Comparison of ENCODE assay signal across 8 cellular contexts in the genomic region with DNA sequence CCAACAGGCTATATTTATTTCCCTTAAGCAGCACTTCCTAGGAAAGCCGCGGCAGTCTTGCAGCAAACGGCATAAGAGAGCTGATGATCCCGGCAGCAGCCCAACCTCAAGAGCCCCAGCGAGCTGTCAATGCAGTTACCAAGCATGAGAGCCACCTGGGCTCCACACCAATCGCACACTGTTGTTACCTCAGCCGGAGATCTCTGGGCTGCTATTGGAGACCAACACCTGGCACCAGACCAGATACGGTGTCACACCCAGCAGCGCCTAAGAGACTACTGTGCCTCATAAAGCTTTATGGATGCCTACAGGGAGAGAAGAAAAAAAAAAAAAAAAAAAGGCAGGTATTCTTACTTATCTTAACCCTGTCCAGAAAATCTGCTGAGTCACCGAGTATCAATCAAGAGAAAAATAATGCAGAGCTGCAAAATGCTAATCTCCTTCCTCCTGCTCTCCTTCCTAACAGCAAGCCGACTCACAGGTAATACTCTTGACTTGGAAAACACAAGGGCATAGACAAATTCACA. TPM values are rescaled to one million over a fixed set of nuclear protein-coding genes. Genes with fewer than 3 reads are reported as not detected.
DNase-seq lines count a peak whose midpoint lies in the region; ATAC-seq and TF ChIP-seq lines count a peak whose summit lies in the region.

No MANE protein-coding gene starts in this region.

- no peak for TF ChIP-seq CTCF in heart right ventricle (IDR thresholded peaks at IDR 0.05)

- peak; percentile 77 for ATAC-seq in HG02678 (IDR thresholded peaks at IDR 0.05; ENCODE audit: unreplicated experiment)
- ATAC-seq in activated T-cell treated with anti-CD3 and anti-CD28 coated beads, Interleukin-2, amount 50 U/mL, for 72 hours (replicated peaks in 1 of 2): peak; percentile 55 to 79
- peak in 7 of 8 donors; percentile 49 to 85 (median 70) for ATAC-seq in heart right ventricle
- ATAC-seq in sciatic nerve: peak; percentile 63
- ATAC-seq in HG02571 (IDR thresholded peaks at IDR 0.05; ENCODE audit: unreplicated experiment): no peak

- H3K36me3 Mint-ChIP-seq in activated T-cell treated with anti-CD3 and anti-CD28 coated beads, Interleukin-2, amount 50 U/mL, for 72 hours (ENCODE audit: insufficient read depth in 2 of 2): peaks cover 0 to 3% of the 10 kb centered on the region in 2 donors

- DNase-seq in activated CD4-positive, alpha-beta T cell treated with anti-CD3 and anti-CD28 coated beads, Interleukin-2, amount 50 U/mL, for 48 hours: peak; percentile 4 to 10
- DNase-seq in activated CD4-positive, alpha-beta T cell treated with anti-CD3 and anti-CD28 coated beads, Interleukin-2, amount 50 U/mL, for 4 hours: no peak
- peak; percentile 96 for DNase-seq in NCI-H2029 (lab: John Stamatoyannopoulos, UW)
- peak; percentile 5 to 34 for DNase-seq in activated T-cell treated with anti-CD3 and anti-CD28 coated beads, Interleukin-2, amount 50 U/mL, for 72 hours
- peak; percentile 44 to 66 for DNase-seq in heart right ventricle
- no peak for DNase-seq in sciatic nerve (ENCODE audit: low spot score)

- H3K27ac Mint-ChIP-seq in activated T-cell treated with anti-CD3 and anti-CD28 coated beads, Interleukin-2, amount 50 U/mL, for 72 hours: no peak overlapping the region

- peak overlapping the region in 5 of 10 donors; percentile 18 to 44 (median 27) for H3K4me3 ChIP-seq in heart right ventricle

- WGBS in heart right ventricle, 2 donors: 21 to 23% methylated on average over 11 of the region's 11 CpGs

- no peaks in the 10 kb centered on the region for H3K27me3 Mint-ChIP-seq in activated T-cell treated with anti-CD3 and anti-CD28 coated beads, Interleukin-2, amount 50 U/mL, for 72 hours (ENCODE audit: low read depth)

- peaks cover 0 to 71% (median 51%) of the 10 kb centered on the region in 9 donors for H3K4me1 ChIP-seq in heart right ventricle

- peaks cover 12% of the 10 kb centered on the region for H3K4me1 Mint-ChIP-seq in activated T-cell treated with anti-CD3 and anti-CD28 coated beads, Interleukin-2, amount 50 U/mL, for 72 hours (ENCODE audit: low read depth)

- no peaks in the 10 kb centered on the region for H3K9me3 ChIP-seq in heart right ventricle

- intact Hi-C loops in heart right ventricle (cut with DNase I): loop anchor here in 1 of 10 donors (10.0 kb wide), 1 partner anchor 111 kb away; no protein-coding TSS in a partner anchor
- intact Hi-C loops in sciatic nerve (cut with DNase I): no loop called here

- H3K27ac ChIP-seq in heart right ventricle: peak overlapping the region in 6 of 10 donors; percentile 24 to 79 (median 37)

- no peaks in the 10 kb centered on the region for H3K9me3 Mint-ChIP-seq in activated T-cell treated with anti-CD3 and anti-CD28 coated beads, Interleukin-2, amount 50 U/mL, for 72 hours

- peaks cover 0 to 34% (median 0%) of the 10 kb centered on the region in 9 donors for H3K36me3 ChIP-seq in heart right ventricle

- H3K27me3 ChIP-seq in heart right ventricle: no peaks in the 10 kb centered on the region

- peak overlapping the region; percentile 19 to 53 for H3K4me3 Mint-ChIP-seq in activated T-cell treated with anti-CD3 and anti-CD28 coated beads, Interleukin-2, amount 50 U/mL, for 72 hours

RNA-seq across cellular contexts. Expression of a gene that starts 11.6 kb away (rescaled TPM):
- total RNA-seq in activated T-cell treated with anti-CD3 and anti-CD28 coated beads, Interleukin-2, amount 50 U/mL, for 72 hours: 10 to 100 TPM; 18.2 to 22.4 TPM
- 10 to 100 TPM; 26.0 to 89.6 (median 40.9) TPM for total RNA-seq in heart right ventricle
- 10 to 100 TPM; 12.1 to 70.0 TPM for polyA plus RNA-seq in heart right ventricle
- total RNA-seq in sciatic nerve: 55.8 TPM

RNA-seq across cellular contexts. Expression of a gene that starts 25.5 kb away (rescaled TPM):
- not detected for total RNA-seq in activated T-cell treated with anti-CD3 and anti-CD28 coated beads, Interleukin-2, amount 50 U/mL, for 72 hours
- total RNA-seq in heart right ventricle (not detected), sciatic nerve (not detected)
- not detected for polyA plus RNA-seq in heart right ventricle

RNA-seq across cellular contexts. Expression of a gene that starts 46.8 kb away (rescaled TPM):
- not detected for total RNA-seq in activated T-cell treated with anti-CD3 and anti-CD28 coated beads, Interleukin-2, amount 50 U/mL, for 72 hours
- total RNA-seq in heart right ventricle (not detected), sciatic nerve (not detected)
- not detected for polyA plus RNA-seq in heart right ventricle

Comparison
In these comparisons a context has a peak if more than half of its experiments do, and no peak if none do; other contexts are left out.
1. DNase-seq: peak in activated CD4-positive, alpha-beta T cell treated with anti-CD3 and anti-CD28 coated beads, Interleukin-2, amount 50 U/mL, for 48 hours (2 of 2), NCI-H2029 (single experiment), activated T-cell treated with anti-CD3 and anti-CD28 coated beads, Interleukin-2, amount 50 U/mL, for 72 hours (2 of 2) and heart right ventricle (2 of 2); none in activated CD4-positive, alpha-beta T cell treated with anti-CD3 and anti-CD28 coated beads, Interleukin-2, amount 50 U/mL, for 4 hours (0 of 2) and sciatic nerve (single experiment).